Comparison of ENCODE assay signal across 17 cellular contexts in the genomic region with DNA sequence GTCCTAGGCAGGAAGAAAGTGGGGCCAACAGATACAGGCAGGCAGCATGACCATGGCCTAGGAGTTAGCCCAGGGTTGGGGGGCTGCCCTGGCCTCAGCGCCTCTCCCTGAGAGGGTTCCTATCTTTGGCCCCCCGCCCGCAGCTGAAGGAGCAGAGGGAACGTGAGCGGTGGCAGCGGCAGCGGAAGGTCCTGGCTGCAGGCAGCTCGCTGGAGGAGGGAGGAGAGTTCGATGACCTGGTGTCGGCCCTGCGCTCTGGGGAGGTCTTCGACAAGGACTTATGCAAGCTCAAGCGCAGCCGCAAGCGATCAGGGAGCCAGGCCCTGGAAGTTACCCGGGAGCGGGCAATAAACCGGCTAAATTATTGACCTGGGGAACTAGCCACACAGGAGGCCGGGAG. TPM values are rescaled to one million over a fixed set of nuclear protein-coding genes. Genes with fewer than 3 reads are reported as not detected.
A peak's percentile ranks its signal among the peaks of the same experiment; 100 is the strongest.
DNase-seq lines count a peak whose midpoint lies in the region; ATAC-seq, FAIRE-seq and TF ChIP-seq lines count a peak whose summit lies in the region.
"Had no signal": no experiment of that assay in that cellular context is flagged by ENCODE, and none has a peak within 500 bp of the region (broad histone marks: within the 10 kb centered on the region; RNA-seq: fewer than 3 reads in every experiment).

No MANE protein-coding gene starts in this region.

- H3K36me3 ChIP-seq in K562 (ENCODE audit: control insufficient read depth, insufficient read depth, low read length) (no peaks in the 10 kb centered on the region), right lobe of liver (peaks cover 0 to 13% (median 4%) of the 10 kb centered on the region in 4 donors), OCI-LY7 (ENCODE audit: insufficient read depth, low read length) (no peaks in the 10 kb centered on the region)

- H3K4me3 ChIP-seq in K562 (no peak overlapping the region), right lobe of liver (no peak overlapping the region), OCI-LY7 (ENCODE audit: low read depth, low read length, poor library complexity, severe bottlenecking) (no peak overlapping the region)
- H3K4me3 ChIP-seq: GM12878 had no signal

- no peak overlapping the region for H2AK5ac ChIP-seq in H9 (ENCODE audit: insufficient read length, low read length)

- in situ Hi-C loops in K562 (cut with MboI) = no loop called here

- H4K20me1 ChIP-seq in H9 (ENCODE audit: control insufficient read depth, insufficient read depth, insufficient read length) (no peaks in the 10 kb centered on the region), K562 (replicated peaks; ENCODE audit: control insufficient read depth, insufficient read depth, low read length) (peaks cover 3% of the 10 kb centered on the region), OCI-LY7 (ENCODE audit: insufficient read depth, low read length) (no peaks in the 10 kb centered on the region)

- no peak for TF ChIP-seq POLR2A in K562 (conservative IDR thresholded peaks at IDR 0.05)
- no peak for TF ChIP-seq POLR2A in right lobe of liver (IDR thresholded peaks at IDR 0.05)

- H2BK5ac ChIP-seq in H9 (ENCODE audit: insufficient read length, low read length) = no peak overlapping the region

- no peaks in the 10 kb centered on the region for H3K9me3 ChIP-seq in H9 (ENCODE audit: control insufficient read depth, low read depth, low read length)
- no peaks in the 10 kb centered on the region for H3K9me3 ChIP-seq in K562 (replicated peaks; ENCODE audit: control insufficient read depth, insufficient read depth, low read depth, low read length)
- no peaks in the 10 kb centered on the region for H3K9me3 ChIP-seq in right lobe of liver
- no peaks in the 10 kb centered on the region for H3K9me3 ChIP-seq in OCI-LY7 (ENCODE audit: low read length)

- no peak overlapping the region for H4K91ac ChIP-seq in H9 (ENCODE audit: insufficient read length, low read depth, low read length)

- no peak overlapping the region for H2BK12ac ChIP-seq in H9 (ENCODE audit: insufficient read length, low read depth, low read length)

- WGBS in H9 (ENCODE audit: extremely low coverage, insufficient read length, low lambda C conversion rate) = no CpG with 5 or more reads among the region's 19 CpGs
- 5% methylated on average over 19 of the region's 19 CpGs for WGBS in K562 (ENCODE audit: insufficient coverage, low coverage, missing lambda C conversion rate)
- WGBS in right lobe of liver (ENCODE audit: insufficient coverage, low coverage, low lambda C conversion rate, missing lambda C conversion rate) = 45% methylated on average over 18 of the region's 19 CpGs

- no peak overlapping the region for H4K5ac ChIP-seq in H9 (ENCODE audit: insufficient read length, low read depth, low read length)

- TF ChIP-seq CTCF in H9 (conservative IDR thresholded peaks at IDR 0.05) = no peak
- no peak for TF ChIP-seq CTCF in K562 (IDR thresholded peaks at IDR 0.05 in 2 of 3, conservative IDR thresholded peaks at IDR 0.05 in 1 of 3; ENCODE audit: insufficient read depth in 2 of 3, low read depth in 1 of 3, low read length in 3 of 3)
- TF ChIP-seq CTCF in right lobe of liver (IDR thresholded peaks at IDR 0.05) = no peak
- no peak for TF ChIP-seq CTCF in OCI-LY7 (conservative IDR thresholded peaks at IDR 0.05; ENCODE audit: low read length)

- no peaks in the 10 kb centered on the region for H3K79me1 ChIP-seq in H9 (ENCODE audit: insufficient read depth, low read depth, low read length, poor library complexity, severe bottlenecking)

- H3K23me2 ChIP-seq in H9 (ENCODE audit: insufficient read length, low read depth, low read length, poor library complexity, severe bottlenecking) = no peaks in the 10 kb centered on the region

- no peak overlapping the region for H3K4me3 Mint-ChIP-seq in H9
- H3K4me3 Mint-ChIP-seq: CD4-positive, CD25-positive, alpha-beta regulatory T cell had no signal

- peaks cover 4% of the 10 kb centered on the region for H3K27me3 Mint-ChIP-seq in H9 (ENCODE audit: low read depth)
- H3K27me3 Mint-ChIP-seq: CD4-positive, CD25-positive, alpha-beta regulatory T cell had no signal

- no peaks in the 10 kb centered on the region for H3K79me2 ChIP-seq in H9 (ENCODE audit: insufficient read depth, low read length)
- no peaks in the 10 kb centered on the region for H3K79me2 ChIP-seq in K562 (ENCODE audit: control insufficient read depth, insufficient read depth, low read length)
- no peaks in the 10 kb centered on the region for H3K79me2 ChIP-seq in OCI-LY7 (ENCODE audit: insufficient read depth, low read depth, low read length)

- H3K4ac ChIP-seq in H9 (ENCODE audit: low read depth, low read length) = no peak overlapping the region

- no peak overlapping the region for H3K27ac ChIP-seq in H9 (ENCODE audit: insufficient read length, low read depth, low read length)
- H3K27ac ChIP-seq in K562 (ENCODE audit: extremely low read depth, low read depth, low read length) = no peak overlapping the region
- peak overlapping the region in 1 of 3 donors; percentile 61 for H3K27ac ChIP-seq in right lobe of liver
- H3K27ac ChIP-seq in OCI-LY7 (ENCODE audit: low read depth, low read length, poor library complexity, severe bottlenecking) = no peak overlapping the region

- H3K4me1 ChIP-seq in H9 (ENCODE audit: insufficient read depth, low read length) = peaks cover 10% of the 10 kb centered on the region; the same call in 1 of the 2 replicates
- peaks cover 0 to 4% of the 10 kb centered on the region in 2 experiments; a peak in 1 of 5 replicates for H3K4me1 ChIP-seq in K562 (replicated peaks in 1 of 2; ENCODE audit: control insufficient read depth in 2 of 2, insufficient read depth in 2 of 2, low read length in 2 of 2)
- peaks cover 0 to 26% (median 8%) of the 10 kb centered on the region in 4 donors for H3K4me1 ChIP-seq in right lobe of liver
- no peaks in the 10 kb centered on the region for H3K4me1 ChIP-seq in OCI-LY7 (ENCODE audit: insufficient read depth, low read length, poor library complexity, severe bottlenecking)

- no peak overlapping the region for H3K14ac ChIP-seq in H9 (ENCODE audit: insufficient read depth, low read length)

- H2BK20ac ChIP-seq in H9 (ENCODE audit: low read depth, low read length, poor library complexity, severe bottlenecking) = no peak overlapping the region

- no peak for TF ChIP-seq RAD21 in K562 (CRISPR knock-in tag; conservative IDR thresholded peaks at IDR 0.05 in 1 of 2, IDR thresholded peaks at IDR 0.05 in 1 of 2)

- no peak overlapping the region for H4K8ac ChIP-seq in H9 (replicated peaks; ENCODE audit: insufficient read length, low read depth, low read length)

- H3K4me2 ChIP-seq in H9 (ENCODE audit: insufficient read depth, insufficient read length, low read length) = no peak overlapping the region
- H3K4me2 ChIP-seq in K562 (ENCODE audit: insufficient read depth, low read length) = no peak overlapping the region
- no peak overlapping the region for H3K4me2 ChIP-seq in OCI-LY7 (ENCODE audit: low read length)

- no peak overlapping the region for H2BK15ac ChIP-seq in H9 (ENCODE audit: low read depth, low read length)

- H3K18ac ChIP-seq in H9 (ENCODE audit: insufficient read length, low read depth, low read length) = no peak overlapping the region

- H3K56ac ChIP-seq in H9 (ENCODE audit: insufficient read length, low read depth, low read length) = no peak overlapping the region

- no peaks in the 10 kb centered on the region for H3K9me2 ChIP-seq in OCI-LY7 (ENCODE audit: insufficient read depth, low read length)

- H3K27me3 ChIP-seq in H9 (ENCODE audit: insufficient read depth, low read length) = no peaks in the 10 kb centered on the region
- peaks cover 6 to 53% of the 10 kb centered on the region in 2 experiments for H3K27me3 ChIP-seq in K562 (ENCODE audit: control insufficient read depth in 2 of 2, insufficient read depth in 2 of 2, low read length in 2 of 2)
- no peaks in the 10 kb centered on the region for H3K27me3 ChIP-seq in right lobe of liver

- intact Hi-C loops in K562 (cut with micrococcal nuclease) = no loop called here
- intact Hi-C loops in right lobe of liver (cut with DNase I) = loop anchor here in 1 of 2 donors (10.0 kb wide), 1 partner anchor 537 kb away; no protein-coding TSS in a partner anchor
- intact Hi-C loops in OCI-LY7 (cut with micrococcal nuclease; ENCODE audit: unreplicated experiment) = no loop called here

- H2AFZ ChIP-seq in H9 (ENCODE audit: low read length) (no peak overlapping the region), K562 (ENCODE audit: low read depth, low read length) (no peak overlapping the region), OCI-LY7 (ENCODE audit: low read length) (no peak overlapping the region)

- H2BK120ac ChIP-seq in H9 (ENCODE audit: low read depth, low read length, poor library complexity, severe bottlenecking) = no peak overlapping the region

- H3K9ac ChIP-seq in H9 (ENCODE audit: extremely low read depth, insufficient read length, low read length) (no peak overlapping the region), K562 (ENCODE audit: insufficient read depth in 1 of 2, low read depth in 2 of 2, low read length in 2 of 2) (no peak overlapping the region)

- FAIRE-seq in K562 (lab: Jason Lieb, UNC) = no peak
- FAIRE-seq: GM12878 had no signal

- H3K36me3 Mint-ChIP-seq in H9 (ENCODE audit: insufficient read depth in 1 of 3, low read depth in 3 of 3) = peaks cover 7 to 13% (median 9%) of the 10 kb centered on the region in 3 experiments
- H3K36me3 Mint-ChIP-seq: CD4-positive, CD25-positive, alpha-beta regulatory T cell had no signal

- BruUV-seq in K562 (replicated peaks; lab: Mats Ljungman, UMichigan) (no TSS peak), OCI-LY7 (replicated peaks; lab: Mats Ljungman, UMichigan) (no TSS peak)

- POLR2A ChIA-PET in K562 (lab: Yijun Ruan, JAX) = no interaction called here
- POLR2A ChIA-PET in OCI-LY7 (lab: Charles Lee) = no interaction called here

- H3K23ac ChIP-seq in H9 (ENCODE audit: insufficient read length, low read depth, low read length) = no peak overlapping the region

- H3K27ac Mint-ChIP-seq in H9 = peak overlapping the region in 2 of 3 experiments; percentile 49 to 51; a peak in 1 of 7 replicates
- H3K27ac Mint-ChIP-seq: CD4-positive, CD25-positive, alpha-beta regulatory T cell had no signal

- peaks cover 0 to 2% of the 10 kb centered on the region in 2 experiments; a peak in 1 of 5 replicates for H3K9me3 Mint-ChIP-seq in H9
- H3K9me3 Mint-ChIP-seq: CD4-positive, CD25-positive, alpha-beta regulatory T cell had no signal

- CTCF ChIA-PET in K562 (lab: Yijun Ruan, JAX; ENCODE audit: low intra/inter-chr PET ratio) (no interaction called here), OCI-LY7 (lab: Charles Lee; ENCODE audit: unreplicated experiment) (no interaction called here)

- no peak overlapping the region for H3T11ph ChIP-seq in H9 (ENCODE audit: low read length)

- peaks cover 15 to 16% of the 10 kb centered on the region in 2 experiments for H3K4me1 Mint-ChIP-seq in H9
- H3K4me1 Mint-ChIP-seq: CD4-positive, CD25-positive, alpha-beta regulatory T cell had no signal

- H3K9me1 ChIP-seq in K562 (ENCODE audit: control insufficient read depth, insufficient read depth, low read length) = no peaks in the 10 kb centered on the region

- ATAC-seq in K562 = no peak
- peak; percentile 91 to 93 (median 92) for ATAC-seq in right lobe of liver
- ATAC-seq in HG03460 (IDR thresholded peaks at IDR 0.05; ENCODE audit: unreplicated experiment) = no peak
- ATAC-seq: GM12878 had no signal

- DNase-seq in H9 (no peak), K562 (ENCODE audit: extremely low read depth in 1 of 4, low spot score in 3 of 4) (no peak), right lobe of liver (peak; percentile 83 to 93 (median 92)), renal cortical epithelial cell (ENCODE audit: low read depth) (peak; percentile 52), NCI-H748 treated with DMSO at 0.1 percent for 48 hours (lab: John Stamatoyannopoulos, UW) (no peak), OCI-LY7 (ENCODE audit: low spot score) (no peak)
- no peak for DNase-seq in stimulated activated CD4-positive, alpha-beta T cell treated with anti-CD3 and anti-CD28 coated beads, Interleukin-2, amount 100 ng/mL, for 48 hours
- DNase-seq: CD4-positive, CD25-positive, alpha-beta regulatory T cell; DMS53; HCEC 1CT; MV-4-11; NCI-H1417 treated with DMSO at 0.1 percent for 48 hours; NCI-H2029; NCI-H2171 treated with DMSO at 0.1 percent for 48 hours; NCI-H82 had no signal

- no peak for TF ChIP-seq EP300 in K562 (IDR thresholded peaks at IDR 0.05; ENCODE audit: low read length)

RNA-seq across cellular contexts. Expression of gene MOCS1, which starts 32.6 kb away (rescaled TPM):
- total RNA-seq in H9 (2021) (14.0 and 15.2 TPM in 2 replicates), K562 (2014; rRNA removed) (12.5 and 14.1 TPM in 2 replicates), K562 (2014; rRNA removed; fragmentation: Illumina TruSeq; extraction: Trizol) (4.7 and 6.0 TPM in 2 replicates), K562 (2015; rRNA removed; fragmentation: Illumina TruSeq; extraction: Trizol) (10.7 and 12.0 TPM in 2 replicates), K562 (2021) (12.7 and 15.3 TPM in 2 replicates), right lobe of liver (10 to 100 TPM; 18.0 to 35.3 (median 27.8) TPM), renal cortical epithelial cell (10.1 and 26.3 TPM in 2 replicates), OCI-LY7 (2022) (not detected in 2 replicates)
- 1.1 and 2.6 TPM in 2 replicates for total RNA-seq in K562 (2011; cell fraction: chromatin; rRNA removed; ENCODE audit: low replicate concordance)
- total RNA-seq in K562 (2011; cell fraction: nucleolus; rRNA removed) = 1.7 and 2.0 TPM in 2 replicates
- total RNA-seq in K562 (2011; cell fraction: nucleoplasm; rRNA removed) = 1.5 and 1.6 TPM in 2 replicates
- polyA plus RNA-seq in K562 (2011; rRNA removed) (0.47 and 1.0 TPM in 2 replicates), K562 (2014; fragmentation: Illumina TruSeq; extraction: Trizol) (10.0 and 10.9 TPM in 2 replicates), K562 (2014; fragmentation: Nextera tagmentation; extraction: Ambion mirVana) (under 1 TPM; 0.69 to 0.95 TPM), K562 (2014; rRNA removed) (8.7 and 9.6 TPM in 2 replicates)
- 0.65 and 1.7 TPM in 2 replicates for polyA plus RNA-seq in K562 (2011; cell fraction: cytosol; rRNA removed)
- 0.55 and 2.0 TPM in 2 replicates for polyA plus RNA-seq in K562 (2011; cell fraction: nucleus; rRNA removed)
- 11.4 and 35.7 TPM in 2 replicates for polyA plus RNA-seq in K562 (2012)
- polyA minus RNA-seq in K562 (2011; rRNA and poly(A)+ RNA removed) = 0.54 and 1.2 TPM in 2 replicates
- 2.2 TPM in 1 of 2 replicates, not detected in the other for polyA minus RNA-seq in K562 (2011; cell fraction: cytosol; rRNA and poly(A)+ RNA removed)
- 0.67 and 1.5 TPM in 2 replicates for polyA minus RNA-seq in K562 (2011; cell fraction: nucleus; rRNA and poly(A)+ RNA removed)
- total RNA-seq in OCI-LY7 (2014; rRNA removed; shearing (Covaris generic)) = not detected in 2 replicates

Comparison
In these comparisons a context has a peak if more than half of its experiments do, and no peak if none do; other contexts are left out.
1. DNase-seq: peak in right lobe of liver (3 of 3) and renal cortical epithelial cell (single experiment); none in H9 (single experiment), K562 (0 of 4), NCI-H748 treated with DMSO at 0.1 percent for 48 hours (single experiment), OCI-LY7 (single experiment) and stimulated activated CD4-positive, alpha-beta T cell treated with anti-CD3 and anti-CD28 coated beads, Interleukin-2, amount 100 ng/mL, for 48 hours (0 of 2).
2. ATAC-seq: peak in right lobe of liver (4 of 4); none in K562 (single experiment) and HG03460 (single experiment).